In the genomic region with DNA sequence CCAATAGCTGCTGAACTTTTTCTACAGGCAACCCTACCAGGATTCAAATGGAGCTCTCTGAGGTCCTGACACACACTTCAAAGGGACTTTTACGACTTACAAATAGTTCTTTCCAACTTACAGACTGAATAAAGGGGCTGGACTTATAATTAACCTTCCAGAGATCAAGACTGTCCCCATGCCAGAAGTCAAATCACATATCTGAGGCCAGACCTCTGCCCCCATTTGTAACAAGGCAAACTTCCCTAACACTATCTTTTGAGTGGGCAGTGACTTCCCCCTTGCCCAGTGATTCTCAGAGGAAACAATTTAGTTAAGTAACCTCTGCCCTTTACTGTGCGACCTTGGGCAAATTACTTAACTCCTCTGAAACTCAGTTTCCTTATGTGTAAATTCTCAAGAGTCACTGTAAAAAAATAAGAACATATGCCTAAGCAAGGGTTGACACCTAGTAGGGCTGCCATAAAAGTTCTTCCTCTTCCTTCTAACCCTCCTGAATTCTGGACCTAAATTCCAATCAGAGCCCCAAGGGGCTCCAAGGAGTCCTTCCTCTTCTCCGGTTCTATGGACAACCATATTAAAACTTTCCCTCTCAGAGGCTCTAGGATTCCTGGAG, we compare ENCODE assay signal across 8 cellular contexts. TPM values are rescaled to one million over a fixed set of nuclear protein-coding genes. Genes with fewer than 3 reads are reported as not detected.
DNase-seq lines count a peak whose midpoint lies in the region; ATAC-seq and TF ChIP-seq lines count a peak whose summit lies in the region.

No MANE protein-coding gene starts in this region.

- 0 to 8% (median 4%) methylated on average over 3 of the region's 3 CpGs for WGBS in adrenal gland, 4 donors

- DNase-seq in Caki2 (ENCODE audit: low read depth): peak; percentile 38
- no peak for DNase-seq in LNCaP clone FGC (ENCODE audit: low read depth)
- DNase-seq in adrenal gland: peak in 2 of 7 donors; percentile 9 to 49
- DNase-seq in kidney tubule cell (ENCODE audit: low spot score): peak; percentile 38
- DNase-seq in superior temporal gyrus (ENCODE audit: extremely low spot score): peak; percentile 44
- no peak for DNase-seq in middle frontal gyrus (ENCODE audit: extremely low spot score, low spot score)

- no peak for TF ChIP-seq CTCF in LNCaP clone FGC (IDR thresholded peaks at IDR 0.05; ENCODE audit: control insufficient read depth, extremely low read depth, insufficient read depth)
- TF ChIP-seq CTCF in adrenal gland (IDR thresholded peaks at IDR 0.05): no peak

- no peaks in the 10 kb centered on the region for H3K36me3 ChIP-seq in adrenal gland (replicated peaks in 1 of 2)

- no peaks in the 10 kb centered on the region for H3K27me3 ChIP-seq in adrenal gland

- no peak for ATAC-seq in GM18519 (IDR thresholded peaks at IDR 0.05; ENCODE audit: low FRiP score, unreplicated experiment)
- no peak for ATAC-seq in HG02884 (IDR thresholded peaks at IDR 0.05; ENCODE audit: unreplicated experiment)

- peak overlapping the region; percentile 98 for H3K4me3 ChIP-seq in LNCaP clone FGC (ENCODE audit: low read depth, low read length)
- H3K4me3 ChIP-seq in adrenal gland: peak overlapping the region in 2 of 4 donors; percentile 91 to 92

- intact Hi-C loops in adrenal gland (cut with DNase I): loop anchor here in 1 of 2 donors (10.0 kb wide), 1 partner anchor 54 kb away; no protein-coding TSS in a partner anchor

- in situ Hi-C loops in Caki2 (cut with HindIII; ENCODE audit: low pct_unique_long_range_greater_than_20kb, low sequenced_read_pairs): no loop called here

- peak overlapping the region in 4 of 5 donors; percentile 90 to 99 (median 96) for H3K27ac ChIP-seq in adrenal gland

- TF ChIP-seq POLR2A in adrenal gland (IDR thresholded peaks at IDR 0.05): no peak

- H3K9me3 ChIP-seq in adrenal gland (replicated peaks in 1 of 3): no peaks in the 10 kb centered on the region

- H3K4me1 ChIP-seq in adrenal gland (replicated peaks in 1 of 2): peaks cover 13 to 53% of the 10 kb centered on the region in 2 donors

RNA-seq across cellular contexts. Expression of a gene that starts 1.3 kb away (rescaled TPM):
- 17.3 and 18.7 TPM in 2 replicates for total RNA-seq in Caki2 (2014; rRNA removed; shearing (Covaris generic); ENCODE audit: low replicate concordance)
- total RNA-seq in adrenal gland: 100 to 1,000 TPM in 4 of 8 donors, 10 to 100 TPM in 4; 47.3 to 159 (median 93.4) TPM
- 10 to 100 TPM; 18.9 to 94.6 (median 29.0) TPM for polyA plus RNA-seq in adrenal gland

Comparison
In these comparisons a context has a peak if more than half of its experiments do, and no peak if none do; other contexts are left out.
1. DNase-seq: peak in Caki2 (single experiment), kidney tubule cell (single experiment) and superior temporal gyrus (single experiment); none in LNCaP clone FGC (single experiment) and middle frontal gyrus (single experiment).